10 cellular contexts compared by ENCODE assay signal in the genomic region with DNA sequence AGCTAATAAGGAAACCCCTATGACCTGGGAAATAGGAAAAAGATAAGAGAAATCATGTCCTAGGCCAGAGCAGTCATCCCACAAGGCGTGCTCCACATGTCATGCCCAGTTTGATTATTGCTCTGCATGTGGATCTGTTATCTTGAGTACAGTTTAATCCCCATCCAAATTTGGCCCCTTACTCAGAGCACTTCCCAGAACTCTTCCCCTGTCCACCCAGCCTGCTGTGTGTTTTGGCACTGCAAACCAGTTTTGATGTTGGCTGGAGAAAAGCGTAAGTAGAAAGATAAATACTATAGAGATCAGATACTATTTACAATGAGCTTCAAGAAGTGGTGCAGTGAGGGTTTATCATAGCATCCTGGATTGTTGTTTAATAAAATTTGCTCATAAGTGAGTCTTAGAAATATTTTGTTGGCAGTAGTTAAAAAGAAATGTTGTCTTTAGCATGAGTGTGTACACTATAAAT.
"Had no signal": no experiment of that assay in that cellular context is flagged by ENCODE, and none has a peak within 500 bp of the region (broad histone marks: within the 10 kb centered on the region; RNA-seq: fewer than 3 reads in every experiment).

No MANE protein-coding gene starts in this region.

- DNase-seq: activated CD4-positive, alpha-beta memory T cell treated with anti-CD3 and anti-CD28 coated beads, Interleukin-2, amount 10 ng/mL, durations not matched to agents 7 days and 5 days; activated CD4-positive, alpha-beta T cell treated with anti-CD3 and anti-CD28 coated beads for 36 hours; activated naive CD4-positive, alpha-beta T cell treated with anti-CD3 and anti-CD28 coated beads, Interleukin-2, amount 50 U/mL, for 16 hours; activated T-cell treated with anti-CD3 and anti-CD28 coated beads, Interleukin-2, amount 50 U/mL, for 24 hours; foreskin fibroblast; lower lobe of right lung; naive B cell; ovary had no signal

- H3K27ac ChIP-seq: cardiac muscle cell, esophagus muscularis mucosa, lower lobe of right lung, ovary had no signal

- H3K4me3 ChIP-seq: cardiac muscle cell, esophagus muscularis mucosa, lower lobe of right lung, ovary had no signal
